Comparison of ENCODE assay signal across 1 cellular context in genomic region chr2:73611867-73612266, GRCh38.
TF ChIP-seq lines count a peak whose summit lies in the region.

No MANE protein-coding gene starts in this region.

TF ChIP-seq in SK-N-SH treated with all-trans-retinoic acid at 6 μM for 48 hours, 23 proteins besides CTCF, POLR2A, EP300 and RAD21 (continued from another document):
- TF ChIP-seq, protein P1, sequence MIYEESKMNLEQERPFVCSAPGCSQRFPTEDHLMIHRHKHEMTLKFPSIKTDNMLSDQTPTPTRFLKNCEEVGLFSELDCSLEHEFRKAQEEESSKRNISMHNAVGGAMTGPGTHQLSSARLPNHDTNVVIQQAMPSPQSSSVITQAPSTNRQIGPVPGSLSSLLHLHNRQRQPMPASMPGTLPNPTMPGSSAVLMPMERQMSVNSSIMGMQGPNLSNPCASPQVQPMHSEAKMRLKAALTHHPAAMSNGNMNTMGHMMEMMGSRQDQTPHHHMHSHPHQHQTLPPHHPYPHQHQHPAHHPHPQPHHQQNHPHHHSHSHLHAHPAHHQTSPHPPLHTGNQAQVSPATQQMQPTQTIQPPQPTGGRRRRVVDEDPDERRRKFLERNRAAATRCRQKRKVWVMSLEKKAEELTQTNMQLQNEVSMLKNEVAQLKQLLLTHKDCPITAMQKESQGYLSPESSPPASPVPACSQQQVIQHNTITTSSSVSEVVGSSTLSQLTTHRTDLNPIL (CRISPR knock-in tag; IDR thresholded peaks at IDR 0.05; ENCODE audit: low read depth): no peak
- no peak for TF ChIP-seq SNAI2 (CRISPR knock-in tag; IDR thresholded peaks at IDR 0.05)
- TF ChIP-seq, protein P2, sequence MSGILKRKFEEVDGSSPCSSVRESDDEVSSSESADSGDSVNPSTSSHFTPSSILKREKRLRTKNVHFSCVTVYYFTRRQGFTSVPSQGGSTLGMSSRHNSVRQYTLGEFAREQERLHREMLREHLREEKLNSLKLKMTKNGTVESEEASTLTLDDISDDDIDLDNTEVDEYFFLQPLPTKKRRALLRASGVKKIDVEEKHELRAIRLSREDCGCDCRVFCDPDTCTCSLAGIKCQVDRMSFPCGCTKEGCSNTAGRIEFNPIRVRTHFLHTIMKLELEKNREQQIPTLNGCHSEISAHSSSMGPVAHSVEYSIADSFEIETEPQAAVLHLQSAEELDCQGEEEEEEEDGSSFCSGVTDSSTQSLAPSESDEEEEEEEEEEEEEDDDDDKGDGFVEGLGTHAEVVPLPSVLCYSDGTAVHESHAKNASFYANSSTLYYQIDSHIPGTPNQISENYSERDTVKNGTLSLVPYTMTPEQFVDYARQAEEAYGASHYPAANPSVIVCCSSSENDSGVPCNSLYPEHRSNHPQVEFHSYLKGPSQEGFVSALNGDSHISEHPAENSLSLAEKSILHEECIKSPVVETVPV (CRISPR knock-in tag; IDR thresholded peaks at IDR 0.05): no peak
- no peak for TF ChIP-seq PATZ1 (CRISPR knock-in tag; IDR thresholded peaks at IDR 0.05; ENCODE audit: borderline replicate concordance)
- TF ChIP-seq RARB (CRISPR knock-in tag; IDR thresholded peaks at IDR 0.05): no peak
- TF ChIP-seq ZNF8 (CRISPR knock-in tag; IDR thresholded peaks at IDR 0.05): no peak
- TF ChIP-seq, protein P3, sequence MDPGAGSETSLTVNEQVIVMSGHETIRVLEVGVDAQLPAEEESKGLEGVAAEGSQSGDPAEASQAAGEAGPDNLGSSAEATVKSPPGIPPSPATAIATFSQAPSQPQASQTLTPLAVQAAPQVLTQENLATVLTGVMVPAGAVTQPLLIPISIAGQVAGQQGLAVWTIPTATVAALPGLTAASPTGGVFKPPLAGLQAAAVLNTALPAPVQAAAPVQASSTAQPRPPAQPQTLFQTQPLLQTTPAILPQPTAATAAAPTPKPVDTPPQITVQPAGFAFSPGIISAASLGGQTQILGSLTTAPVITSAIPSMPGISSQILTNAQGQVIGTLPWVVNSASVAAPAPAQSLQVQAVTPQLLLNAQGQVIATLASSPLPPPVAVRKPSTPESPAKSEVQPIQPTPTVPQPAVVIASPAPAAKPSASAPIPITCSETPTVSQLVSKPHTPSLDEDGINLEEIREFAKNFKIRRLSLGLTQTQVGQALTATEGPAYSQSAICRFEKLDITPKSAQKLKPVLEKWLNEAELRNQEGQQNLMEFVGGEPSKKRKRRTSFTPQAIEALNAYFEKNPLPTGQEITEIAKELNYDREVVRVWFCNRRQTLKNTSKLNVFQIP (CRISPR knock-in tag; IDR thresholded peaks at IDR 0.05; ENCODE audit: borderline replicate concordance, low read depth): no peak
- no peak for TF ChIP-seq ZNF70 (CRISPR knock-in tag; IDR thresholded peaks at IDR 0.05)
- no peak for TF ChIP-seq ZFP3 (CRISPR knock-in tag; IDR thresholded peaks at IDR 0.05)
- TF ChIP-seq GLIS3 (CRISPR knock-in tag; IDR thresholded peaks at IDR 0.05): no peak
